9 cellular contexts compared by ENCODE assay signal in the genomic region with DNA sequence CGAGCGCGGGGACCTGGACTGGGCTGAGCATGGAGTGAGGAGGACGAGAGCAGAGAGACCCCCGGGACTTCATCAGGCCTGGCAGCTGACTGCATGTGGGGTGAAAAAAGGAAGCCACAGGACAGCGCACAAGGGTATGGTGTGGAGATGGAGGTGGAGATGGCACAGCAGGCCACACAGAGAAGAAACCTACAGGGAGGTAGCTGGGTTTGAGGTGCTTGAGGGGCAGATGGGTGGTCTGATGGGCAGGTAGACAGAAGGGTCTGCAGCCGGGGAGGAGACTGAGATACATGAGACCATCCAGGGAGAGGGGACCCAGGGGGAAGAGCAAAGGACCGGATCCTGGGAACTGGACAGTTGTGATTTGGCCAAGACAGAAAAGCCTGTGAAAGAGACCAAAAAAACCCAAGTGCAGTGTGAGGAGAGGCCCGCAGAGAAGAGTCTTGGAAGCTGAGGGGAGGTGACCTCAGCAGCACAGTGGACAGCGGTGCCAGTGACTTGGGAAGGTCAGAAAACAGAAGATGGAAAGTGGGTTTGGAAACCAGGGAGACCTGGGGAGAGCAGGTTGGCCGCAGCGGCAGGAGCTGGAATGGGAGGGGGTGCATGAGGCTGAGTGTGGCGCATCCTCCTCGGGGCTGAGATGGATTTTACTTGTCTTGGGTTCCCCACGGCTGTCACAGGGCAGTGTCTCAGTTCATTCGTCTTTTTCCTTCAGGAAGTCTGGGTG. TPM values are rescaled to one million over a fixed set of nuclear protein-coding genes. Genes with fewer than 3 reads are reported as not detected.
DNase-seq lines count a peak whose midpoint lies in the region; ATAC-seq and TF ChIP-seq lines count a peak whose summit lies in the region.
"Had no signal": no experiment of that assay in that cellular context is flagged by ENCODE, and none has a peak within 500 bp of the region (broad histone marks: within the 10 kb centered on the region; RNA-seq: fewer than 3 reads in every experiment).

No MANE protein-coding gene starts in this region.

- TF ChIP-seq CTCF in epithelial cell of proximal tubule (conservative IDR thresholded peaks at IDR 0.05; ENCODE audit: low read depth, low read length): no peak

- no peak overlapping the region for H3K4me3 Mint-ChIP-seq in activated naive CD4-positive, alpha-beta T cell treated with anti-CD3 and anti-CD28 coated beads, Interleukin-2, amount 50 U/mL, for 24 hours
- H3K4me3 Mint-ChIP-seq in activated naive CD4-positive, alpha-beta T cell treated with anti-CD3 and anti-CD28 coated beads, Interleukin-2, amount 10 ng/mL, durations not matched to agents 7 days and 5 days: no peak overlapping the region
- H3K4me3 Mint-ChIP-seq in natural killer cell treated with Interleukin-12 subunit alpha and Interleukin-12 subunit beta and Interleukin-15 and Interleukin-18, amount 100 ng/mL, for 72 hours: no peak overlapping the region

- H3K27ac Mint-ChIP-seq in activated naive CD4-positive, alpha-beta T cell treated with anti-CD3 and anti-CD28 coated beads, Interleukin-2, amount 50 U/mL, for 24 hours: peak overlapping the region; percentile 33
- H3K27ac Mint-ChIP-seq in activated naive CD4-positive, alpha-beta T cell treated with anti-CD3 and anti-CD28 coated beads, Interleukin-2, amount 10 ng/mL, durations not matched to agents 7 days and 5 days: no peak overlapping the region
- peak overlapping the region; percentile 46 to 77 for H3K27ac Mint-ChIP-seq in natural killer cell treated with Interleukin-12 subunit alpha and Interleukin-12 subunit beta and Interleukin-15 and Interleukin-18, amount 100 ng/mL, for 72 hours

- no peak for DNase-seq in activated naive CD4-positive, alpha-beta T cell treated with anti-CD3 and anti-CD28 coated beads, Interleukin-2, amount 10 ng/mL, durations not matched to agents 7 days and 5 days
- DNase-seq in epithelial cell of proximal tubule (ENCODE audit: low read depth): no peak
- DNase-seq in natural killer cell treated with Interleukin-12 subunit alpha and Interleukin-12 subunit beta and Interleukin-15 and Interleukin-18, amount 100 ng/mL, for 72 hours (ENCODE audit: low spot score): no peak
- DNase-seq in GM19238 (ENCODE audit: insufficient read length, low spot score): no peak
- DNase-seq in OCI-M2 (lab: John Stamatoyannopoulos, UW; ENCODE audit: unreplicated experiment): no peak
- no peak for DNase-seq in NCI-H446 treated with DMSO at 0.1 percent for 48 hours (lab: John Stamatoyannopoulos, UW)

- H3K9me3 Mint-ChIP-seq in activated naive CD4-positive, alpha-beta T cell treated with anti-CD3 and anti-CD28 coated beads, Interleukin-2, amount 50 U/mL, for 24 hours: no peaks in the 10 kb centered on the region
- H3K9me3 Mint-ChIP-seq in activated naive CD4-positive, alpha-beta T cell treated with anti-CD3 and anti-CD28 coated beads, Interleukin-2, amount 10 ng/mL, durations not matched to agents 7 days and 5 days: no peaks in the 10 kb centered on the region
- no peaks in the 10 kb centered on the region for H3K9me3 Mint-ChIP-seq in natural killer cell treated with Interleukin-12 subunit alpha and Interleukin-12 subunit beta and Interleukin-15 and Interleukin-18, amount 100 ng/mL, for 72 hours

- no peaks in the 10 kb centered on the region for H3K36me3 ChIP-seq in urinary bladder (ENCODE audit: insufficient read depth)

- WGBS in urinary bladder: 70% methylated on average over 16 of the region's 16 CpGs

- ATAC-seq in natural killer cell treated with Interleukin-12 subunit alpha and Interleukin-12 subunit beta and Interleukin-15 and Interleukin-18, amount 100 ng/mL, for 72 hours: no peak

- H3K27ac ChIP-seq in urinary bladder (ENCODE audit: low read depth): peak overlapping the region; percentile 75
- H3K27ac ChIP-seq: C4-2B had no signal

- H3K4me3 ChIP-seq in epithelial cell of proximal tubule (ENCODE audit: low read depth, low read length): peak overlapping the region; percentile 55
- peak overlapping the region; percentile 38 for H3K4me3 ChIP-seq in urinary bladder (ENCODE audit: low read depth, low read length)

- H3K27me3 Mint-ChIP-seq in activated naive CD4-positive, alpha-beta T cell treated with anti-CD3 and anti-CD28 coated beads, Interleukin-2, amount 50 U/mL, for 24 hours: peaks cover 3% of the 10 kb centered on the region
- peaks cover 54% of the 10 kb centered on the region for H3K27me3 Mint-ChIP-seq in activated naive CD4-positive, alpha-beta T cell treated with anti-CD3 and anti-CD28 coated beads, Interleukin-2, amount 10 ng/mL, durations not matched to agents 7 days and 5 days
- no peaks in the 10 kb centered on the region for H3K27me3 Mint-ChIP-seq in natural killer cell treated with Interleukin-12 subunit alpha and Interleukin-12 subunit beta and Interleukin-15 and Interleukin-18, amount 100 ng/mL, for 72 hours

- no peaks in the 10 kb centered on the region for H3K4me1 ChIP-seq in urinary bladder (ENCODE audit: insufficient read depth)

- CTCF ChIA-PET in activated naive CD4-positive, alpha-beta T cell treated with anti-CD3 and anti-CD28 coated beads, Interleukin-2, amount 10 ng/mL, durations not matched to agents 7 days and 5 days (lab: Charles Lee): interaction anchor here (0.7 to 1.9 kb wide), 3 partner anchors 36 to 502 kb away, joined by 3 to 4 read pairs (median 3); no protein-coding TSS in a partner anchor

- no peaks in the 10 kb centered on the region for H3K36me3 Mint-ChIP-seq in activated naive CD4-positive, alpha-beta T cell treated with anti-CD3 and anti-CD28 coated beads, Interleukin-2, amount 50 U/mL, for 24 hours
- no peaks in the 10 kb centered on the region for H3K36me3 Mint-ChIP-seq in activated naive CD4-positive, alpha-beta T cell treated with anti-CD3 and anti-CD28 coated beads, Interleukin-2, amount 10 ng/mL, durations not matched to agents 7 days and 5 days
- H3K36me3 Mint-ChIP-seq in natural killer cell treated with Interleukin-12 subunit alpha and Interleukin-12 subunit beta and Interleukin-15 and Interleukin-18, amount 100 ng/mL, for 72 hours: no peaks in the 10 kb centered on the region

- H3K4me1 Mint-ChIP-seq in activated naive CD4-positive, alpha-beta T cell treated with anti-CD3 and anti-CD28 coated beads, Interleukin-2, amount 50 U/mL, for 24 hours: peaks cover 26% of the 10 kb centered on the region
- peaks cover 38% of the 10 kb centered on the region for H3K4me1 Mint-ChIP-seq in activated naive CD4-positive, alpha-beta T cell treated with anti-CD3 and anti-CD28 coated beads, Interleukin-2, amount 10 ng/mL, durations not matched to agents 7 days and 5 days
- peaks cover 42 to 57% of the 10 kb centered on the region in 2 donors for H3K4me1 Mint-ChIP-seq in natural killer cell treated with Interleukin-12 subunit alpha and Interleukin-12 subunit beta and Interleukin-15 and Interleukin-18, amount 100 ng/mL, for 72 hours (ENCODE audit: low read depth in 2 of 2)

RNA-seq across cellular contexts. Expression of a gene that starts 5.5 kb away (rescaled TPM):
- total RNA-seq in epithelial cell of proximal tubule (49.4 and 52.3 TPM in 2 replicates), urinary bladder (16.4 TPM)
- 10 to 100 TPM; 14.7 to 93.6 TPM for total RNA-seq in natural killer cell treated with Interleukin-12 subunit alpha and Interleukin-12 subunit beta and Interleukin-15 and Interleukin-18, amount 100 ng/mL, for 72 hours
- 74.7 TPM for polyA plus RNA-seq in urinary bladder

RNA-seq across cellular contexts. Expression of a gene that starts 7.8 kb away (rescaled TPM):
- total RNA-seq in epithelial cell of proximal tubule (6.8 and 7.1 TPM in 2 replicates), urinary bladder (25.4 TPM)
- total RNA-seq in natural killer cell treated with Interleukin-12 subunit alpha and Interleukin-12 subunit beta and Interleukin-15 and Interleukin-18, amount 100 ng/mL, for 72 hours: 100 to 1,000 TPM in 1 of 2 donors, 10 to 100 TPM in 1; 33.8 to 145 TPM
- 51.6 TPM for polyA plus RNA-seq in urinary bladder
